ENCODE assay signal across 8 cellular contexts in the genomic region with DNA sequence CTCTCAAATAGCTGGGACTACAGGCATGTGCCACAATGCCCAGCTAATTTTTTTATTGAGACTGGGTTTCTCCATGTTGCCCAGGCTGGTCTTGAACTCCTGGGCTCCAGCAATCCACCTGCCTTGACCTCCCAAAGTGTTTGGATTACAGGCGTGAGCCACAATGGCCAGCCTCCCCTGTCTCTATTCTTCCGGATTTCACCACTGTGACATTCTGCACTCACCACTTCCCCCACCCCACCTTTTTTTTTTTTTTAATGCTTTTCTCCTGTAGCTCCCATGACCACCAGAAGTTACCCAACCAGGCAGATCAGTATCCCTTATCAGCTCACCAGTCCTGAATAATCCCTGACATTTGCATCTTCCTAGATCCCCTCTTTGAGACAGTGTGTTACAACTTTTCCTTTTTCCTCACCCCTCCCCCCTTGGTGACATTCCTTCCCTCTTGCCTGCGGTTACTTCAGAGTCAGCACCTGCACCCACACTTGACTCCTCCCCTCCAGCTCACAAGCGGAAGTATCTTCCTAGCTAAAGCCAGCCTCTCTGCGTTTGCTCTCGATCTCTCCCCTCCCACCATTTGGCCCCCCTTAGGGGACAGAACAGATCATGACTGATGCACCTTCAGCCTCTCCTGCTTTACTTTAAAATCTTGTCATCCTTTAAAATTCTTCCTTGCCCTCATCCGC. TPM values are rescaled to one million over a fixed set of nuclear protein-coding genes. Genes with fewer than 3 reads are reported as not detected.
DNase-seq lines count a peak whose midpoint lies in the region; ATAC-seq, FAIRE-seq and TF ChIP-seq lines count a peak whose summit lies in the region.

No MANE protein-coding gene starts in this region.

- ATAC-seq in HG03280 (IDR thresholded peaks at IDR 0.05; ENCODE audit: unreplicated experiment) (peak; percentile 58), heart right ventricle (peak; percentile 50 to 80 (median 70))

- peak overlapping the region in 10 of 11 experiments; percentile 36 to 68 (median 54); a peak in 18 of 22 replicates for H3K9ac ChIP-seq in BLaER1 treated with 17β-estradiol and CSF1 and Interleukin-3, amounts not matched to agents 10 nM and 100 nM

- H3K4me1 ChIP-seq in BLaER1 treated with 17β-estradiol and CSF1 and Interleukin-3, amounts not matched to agents 10 nM and 100 nM = peaks cover 29 to 63% (median 39%) of the 10 kb centered on the region in 10 experiments
- H3K4me1 ChIP-seq in heart right ventricle = peaks cover 0 to 35% (median 0%) of the 10 kb centered on the region in 9 donors
- H3K4me1 ChIP-seq in small intestine (ENCODE audit: control insufficient read depth in 2 of 2, insufficient read depth in 1 of 2, low read depth in 1 of 2, low read length in 1 of 2) = no peaks in the 10 kb centered on the region

- peak overlapping the region; percentile 70 to 95 (median 91) for H3K4me2 ChIP-seq in BLaER1 treated with 17β-estradiol and CSF1 and Interleukin-3, amounts not matched to agents 10 nM and 100 nM

- DNase-seq in GM19239 (ENCODE audit: insufficient read length, low spot score) (peak; percentile 52), OCI-M1 (lab: John Stamatoyannopoulos, UW) (peak; percentile 96), heart right ventricle (peak in 1 of 2 donors; percentile 47), small intestine (peak; percentile 93), GM19240 (ENCODE audit: insufficient read length, low spot score) (no peak)
- peak; percentile 80 to 84 for DNase-seq in activated T-cell treated with anti-CD3 and anti-CD28 coated beads, Interleukin-2, amount 50 U/mL, for 48 hours

- TF ChIP-seq CTCF in heart right ventricle (IDR thresholded peaks at IDR 0.05) = no peak

- H3K9me3 ChIP-seq in BLaER1 treated with 17β-estradiol and CSF1 and Interleukin-3, amounts not matched to agents 10 nM and 100 nM (replicated peaks in 1 of 11) = no peaks in the 10 kb centered on the region
- no peaks in the 10 kb centered on the region for H3K9me3 ChIP-seq in heart right ventricle
- H3K9me3 ChIP-seq in small intestine (ENCODE audit: control insufficient read depth, low read depth) = no peaks in the 10 kb centered on the region

- intact Hi-C loops in heart right ventricle (cut with DNase I) = no loop called here

- 66 to 68% methylated on average over 7 of the region's 7 CpGs for WGBS in heart right ventricle, 2 donors
- 2 to 21% (median 9%) methylated on average over 7 of the region's 7 CpGs for WGBS in small intestine, 3 donors

- H3K4me3 ChIP-seq in BLaER1 treated with 17β-estradiol and CSF1 and Interleukin-3, amounts not matched to agents 10 nM and 100 nM = peak overlapping the region in 8 of 10 experiments; percentile 0 to 51 (median 20); a peak in 12 of 20 replicates
- peak overlapping the region in 1 of 10 donors; percentile 27 for H3K4me3 ChIP-seq in heart right ventricle
- peak overlapping the region in 1 of 2 donors; percentile 45 for H3K4me3 ChIP-seq in small intestine (ENCODE audit: low read depth in 1 of 2, low read length in 2 of 2)

- FAIRE-seq in GM19239 (lab: Jason Lieb, UNC) = peak; percentile 94
- FAIRE-seq in small intestine (lab: Jason Lieb, UNC) = no peak

- H3K27me3 ChIP-seq in BLaER1 treated with 17β-estradiol and CSF1 and Interleukin-3, amounts not matched to agents 10 nM and 100 nM = no peaks in the 10 kb centered on the region
- no peaks in the 10 kb centered on the region for H3K27me3 ChIP-seq in heart right ventricle
- H3K27me3 ChIP-seq in small intestine (ENCODE audit: control insufficient read depth in 2 of 2, insufficient read depth in 2 of 2, low read length in 2 of 2) = no peaks in the 10 kb centered on the region

- no peaks in the 10 kb centered on the region for H4K20me1 ChIP-seq in BLaER1 treated with 17β-estradiol and CSF1 and Interleukin-3, amounts not matched to agents 10 nM and 100 nM

- no peaks in the 10 kb centered on the region for H3K36me3 ChIP-seq in BLaER1 treated with 17β-estradiol and CSF1 and Interleukin-3, amounts not matched to agents 10 nM and 100 nM
- H3K36me3 ChIP-seq in heart right ventricle (no peaks in the 10 kb centered on the region), small intestine (ENCODE audit: control insufficient read depth in 2 of 2, insufficient read depth in 2 of 2, low read length in 2 of 2) (no peaks in the 10 kb centered on the region)

- peak overlapping the region; percentile 11 to 85 (median 75); a peak in 21 of 22 replicates for H3K27ac ChIP-seq in BLaER1 treated with 17β-estradiol and CSF1 and Interleukin-3, amounts not matched to agents 10 nM and 100 nM
- H3K27ac ChIP-seq in heart right ventricle = peak overlapping the region in 2 of 10 donors; percentile 35 to 91
- peak overlapping the region; percentile 80 to 90 for H3K27ac ChIP-seq in small intestine (ENCODE audit: low read depth in 1 of 2, low read length in 1 of 2)

RNA-seq across cellular contexts. Expression of gene ZNF592, which starts 13.5 kb away (rescaled TPM):
- 10 to 100 TPM; 17.1 to 26.9 (median 20.8) TPM for total RNA-seq in heart right ventricle
- polyA plus RNA-seq in heart right ventricle = 1 to 10 TPM; 8.2 to 8.7 TPM
- polyA plus RNA-seq in small intestine = 10 to 100 TPM in 1 of 3 donors, 1 to 10 TPM in 2; 7.6 to 16.3 (median 8.5) TPM

RNA-seq across cellular contexts. Expression of gene SEC11A, which starts 19.0 kb away (rescaled TPM):
- 10 to 100 TPM; 65.9 to 93.8 (median 75.0) TPM for total RNA-seq in heart right ventricle
- 100 to 1,000 TPM in 1 of 2 donors, 10 to 100 TPM in 1; 77.7 to 123 TPM for polyA plus RNA-seq in heart right ventricle
- 100 to 1,000 TPM; 110 to 149 (median 147) TPM for polyA plus RNA-seq in small intestine
